9 cellular contexts compared by ENCODE assay signal in genomic region chr17:1626333-1626732, GRCh38. TPM values are rescaled to one million over a fixed set of nuclear protein-coding genes. Genes with fewer than 3 reads are reported as not detected.
DNase-seq lines count a peak whose midpoint lies in the region; ATAC-seq, FAIRE-seq and TF ChIP-seq lines count a peak whose summit lies in the region.
"Had no signal": no experiment of that assay in that cellular context is flagged by ENCODE, and none has a peak within 500 bp of the region (broad histone marks: within the 10 kb centered on the region; RNA-seq: fewer than 3 reads in every experiment).

No MANE protein-coding gene starts in this region.

- H3K9me3 Mint-ChIP-seq in HFFc6 (no peaks in the 10 kb centered on the region), memory B cell (no peaks in the 10 kb centered on the region)

- no peak for TF ChIP-seq RAD21 in GM12878 (IDR thresholded peaks at IDR 0.05; ENCODE audit: insufficient read depth, low read depth, low read length)

- no TSS peak for BruUV-seq in GM12878 (replicated peaks; lab: Mats Ljungman, UMichigan)

- TF ChIP-seq EP300 in GM12878 (IDR thresholded peaks at IDR 0.05; ENCODE audit: borderline replicate concordance in 1 of 2, control insufficient read depth in 1 of 2, low read depth in 2 of 2, low read length in 2 of 2) = no peak
- no peak for TF ChIP-seq EP300 in stomach (IDR thresholded peaks at IDR 0.05)

- SMC1A ChIA-PET in GM12878 (lab: Charles Lee; ENCODE audit: uncharacterized antibody, unreplicated experiment) = interaction anchor here (0.9 to 3.5 kb wide), 6 partner anchors 19 to 173 kb away, joined by 3 to 34 read pairs (median 8); no protein-coding TSS in a partner anchor

- H3K27ac ChIP-seq in GM12878 (ENCODE audit: control insufficient read depth, insufficient read depth) (no peak overlapping the region), stomach (peak overlapping the region in 4 of 5 donors; percentile 90 to 94 (median 92))

- H3K79me2 ChIP-seq in GM12878 (ENCODE audit: control insufficient read depth, insufficient read depth, low read length) = peaks cover 6% of the 10 kb centered on the region

- WGBS in GM12878 (ENCODE audit: insufficient coverage, insufficient replicate concordance, low lambda C conversion rate, missing lambda C conversion rate) = 88% methylated on average over 3 of the region's 3 CpGs
- WGBS in stomach, 5 donors = 47 to 60% (median 54%) methylated on average over 3 of the region's 3 CpGs

- no peaks in the 10 kb centered on the region for H4K20me1 ChIP-seq in GM12878 (ENCODE audit: control insufficient read depth, insufficient read depth)

- H3K36me3 ChIP-seq in GM12878 (ENCODE audit: control insufficient read depth in 2 of 2, insufficient read depth in 2 of 2, low read length in 1 of 2) (no peaks in the 10 kb centered on the region), stomach (peaks cover 0 to 20% (median 13%) of the 10 kb centered on the region in 4 donors)

- peak overlapping the region; percentile 18; the same call in 1 of the 2 replicates for H3K9ac ChIP-seq in GM12878 (ENCODE audit: control insufficient read depth, insufficient read depth, low read length)

- CTCF ChIA-PET in GM12878 (lab: Yijun Ruan, JAX) = interaction anchor here (0.7 to 9.9 kb wide), 9 partner anchors 10 to 419 kb away, joined by 3 to 380 read pairs (median 8); partner anchors contain the start of genes INPP5K and RILP

- H3K27ac Mint-ChIP-seq in HFFc6 (peak overlapping the region; percentile 6; the same call in 1 of the 2 replicates), memory B cell (peak overlapping the region; percentile 94)

- RAD21 ChIA-PET in GM12878 (lab: Charles Lee; ENCODE audit: unreplicated experiment) = interaction anchor here (0.7 to 10.0 kb wide), 5 partner anchors 20 to 152 kb away, joined by 3 to 317 read pairs (median 4); no protein-coding TSS in a partner anchor

- TF ChIP-seq CTCF in HFFc6 (IDR thresholded peaks at IDR 0.05) (no peak), GM12878 (IDR thresholded peaks at IDR 0.05 in 2 of 3, conservative IDR thresholded peaks at IDR 0.05 in 1 of 3; ENCODE audit: control insufficient read depth in 2 of 3, extremely low read depth in 1 of 3, insufficient read depth in 1 of 3, low read depth in 3 of 3, low read length in 3 of 3) (no peak), stomach (IDR thresholded peaks at IDR 0.05) (no peak)

- no peak overlapping the region for H3K4me3 ChIP-seq in GM12878
- peak overlapping the region in 1 of 4 donors; percentile 93 for H3K4me3 ChIP-seq in stomach

- intact Hi-C loops in GM12878 (cut with micrococcal nuclease; ENCODE audit: unreplicated experiment) (loop anchor here (2.0 to 5.0 kb wide), 2 partner anchors 20 to 34 kb away; no protein-coding TSS in a partner anchor), stomach (cut with DNase I; ENCODE audit: low total_unique reads) (no loop called here), Right ventricle myocardium inferior (cut with DNase I) (no loop called here)

- H3K27me3 Mint-ChIP-seq in HFFc6 (ENCODE audit: insufficient read depth) (peaks cover 17% of the 10 kb centered on the region), memory B cell (no peaks in the 10 kb centered on the region)

- H3K27me3 ChIP-seq in GM12878 (replicated peaks in 1 of 2; ENCODE audit: control insufficient read depth in 2 of 2, insufficient read depth in 2 of 2, low read length in 1 of 2) = no peaks in the 10 kb centered on the region
- H3K27me3 ChIP-seq in stomach = no peaks in the 10 kb centered on the region

- H3K4me1 Mint-ChIP-seq in HFFc6 (ENCODE audit: low read depth) = peaks cover 26% of the 10 kb centered on the region
- H3K4me1 Mint-ChIP-seq in memory B cell = peaks cover 33% of the 10 kb centered on the region

- FAIRE-seq in GM12878 (lab: Jason Lieb, UNC) = no peak

- H3K36me3 Mint-ChIP-seq in HFFc6 (ENCODE audit: low read depth) (no peaks in the 10 kb centered on the region), memory B cell (peaks cover 7% of the 10 kb centered on the region)

- H2AFZ ChIP-seq in GM12878 (ENCODE audit: control insufficient read depth, low read depth, low read length) = no peak overlapping the region; the same call in 1 of the 2 replicates

- DNase-seq in HFFc6 = no peak
- no peak for DNase-seq in GM12878 (ENCODE audit: low read depth, low spot score)
- DNase-seq in memory B cell (ENCODE audit: low spot score in 2 of 2) = no peak
- DNase-seq in stomach = no peak
- DNase-seq in Right ventricle myocardium inferior (ENCODE audit: missing footprints) = no peak
- DNase-seq in NCI-H2107 (lab: John Stamatoyannopoulos, UW) = no peak
- no peak for DNase-seq in SIG-M5 (lab: John Stamatoyannopoulos, UW)
- DNase-seq in NCI-H526 treated with DMSO at 0.1 percent for 48 hours (lab: John Stamatoyannopoulos, UW) = no peak
- DNase-seq: activated naive CD4-positive, alpha-beta T cell treated with Interleukin-2 at 50 U/mL for 16 hours had no signal

- ATAC-seq in GM12878 (no peak), memory B cell (ENCODE audit: low read depth) (no peak), Right ventricle myocardium inferior (no peak)

- no peaks in the 10 kb centered on the region for H3K9me3 ChIP-seq in GM12878 (replicated peaks; ENCODE audit: control insufficient read depth, insufficient read depth, low read length)
- H3K9me3 ChIP-seq in stomach = no peaks in the 10 kb centered on the region

- H3K4me1 ChIP-seq in GM12878 (ENCODE audit: control insufficient read depth, insufficient read depth, low read length) (peaks cover 36% of the 10 kb centered on the region), stomach (peaks cover 31 to 57% (median 50%) of the 10 kb centered on the region in 4 donors)

- peak overlapping the region; percentile 100; the same call in 1 of the 2 replicates for H3K4me2 ChIP-seq in GM12878 (ENCODE audit: control insufficient read depth, insufficient read depth)

- no peak overlapping the region for H3K4me3 Mint-ChIP-seq in HFFc6
- peak overlapping the region; percentile 94 for H3K4me3 Mint-ChIP-seq in memory B cell

- in situ Hi-C loops in GM12878 (cut with MboI) = loop anchor here (10.0 kb wide), 1 partner anchor 52 kb away; no protein-coding TSS in a partner anchor

- POLR2A ChIA-PET in GM12878 (lab: Charles Lee) = interaction anchor here (0.6 to 6.0 kb wide), 11 partner anchors 10 to 110 kb away, joined by 3 to 56 read pairs (median 5); partner anchors contain the start of genes INPP5K and RILP

- TF ChIP-seq POLR2A in GM12878 (IDR thresholded peaks at IDR 0.05; ENCODE audit: low read depth, low read length) (no peak), stomach (IDR thresholded peaks at IDR 0.05) (no peak)

RNA-seq across cellular contexts. Expression of gene SLC43A2, which starts 2.3 kb away (rescaled TPM):
- 10 to 100 TPM in 1 of 6 experiments, 1 to 10 TPM in 5; 6.4 to 11.2 (median 6.9) TPM for total RNA-seq in HFFc6 (2021; fragmentation: NEBNext Ultra II Directional; extraction: Animal tissue kit (Norgen Biotek cat#: 25700))
- 26.0 and 27.2 TPM in 2 replicates for total RNA-seq in GM12878 (2013; cell fraction: nucleolus; rRNA removed)
- 9.4 and 11.6 TPM in 2 replicates for total RNA-seq in GM12878 (2014; rRNA removed)
- total RNA-seq in GM12878 (2014; rRNA removed; fragmentation: Illumina TruSeq; extraction: Trizol) = 3.5 and 4.7 TPM in 2 replicates
- 14.0 and 14.1 TPM in 2 replicates for total RNA-seq in GM12878 (2021)
- 1.0 TPM for polyA plus RNA-seq in GM12878 (2011; ENCODE audit: low read depth)
- polyA plus RNA-seq in GM12878 (2011; rRNA removed) = 1.7 and 2.9 TPM in 2 replicates
- 4.9 and 6.0 TPM in 2 replicates for polyA plus RNA-seq in GM12878 (2011; cell fraction: cytosol; rRNA removed)
- 4.3 and 4.8 TPM in 2 replicates for polyA plus RNA-seq in GM12878 (2011; cell fraction: nucleus; rRNA removed)
- 3.8 and 3.9 TPM in 2 replicates for polyA plus RNA-seq in GM12878 (2012)
- 1.6 and 3.9 TPM in 2 replicates for polyA plus RNA-seq in GM12878 (2014; fragmentation: Illumina TruSeq; extraction: Trizol)
- under 1 TPM; 0.03 to 0.13 TPM for polyA plus RNA-seq in GM12878 (2014; fragmentation: Nextera tagmentation; extraction: Ambion mirVana)
- 12.3 and 12.6 TPM in 2 replicates for polyA plus RNA-seq in GM12878 (2014; rRNA removed)
- 1 to 10 TPM; 6.7 to 7.4 TPM for polyA plus RNA-seq in GM12878 (2016; fragmentation: Nextera tagmentation; extraction: Ambion mirVana)
- 4.2 and 8.9 TPM in 2 replicates for polyA minus RNA-seq in GM12878 (2011; rRNA and poly(A)+ RNA removed)
- 2.5 and 6.4 TPM in 2 replicates for polyA minus RNA-seq in GM12878 (2011; cell fraction: cytosol; rRNA and poly(A)+ RNA removed)
- 3.9 and 6.9 TPM in 2 replicates for polyA minus RNA-seq in GM12878 (2011; cell fraction: nucleus; rRNA and poly(A)+ RNA removed)
- 10 to 100 TPM in 2 of 5 donors, 1 to 10 TPM in 2, under 1 TPM in 1; 0.29 to 15.8 (median 6.5) TPM for total RNA-seq in stomach
- 1 to 10 TPM; 1.8 to 5.9 (median 4.6) TPM for polyA plus RNA-seq in stomach
- total RNA-seq in Right ventricle myocardium inferior = 5.5 TPM

RNA-seq across cellular contexts. Expression of gene SCARF1, which starts 19.2 kb away (rescaled TPM):
- under 1 TPM; 0.09 to 0.38 (median 0.21) TPM for total RNA-seq in HFFc6 (2021; fragmentation: NEBNext Ultra II Directional; extraction: Animal tissue kit (Norgen Biotek cat#: 25700))
- 3.1 and 5.3 TPM in 2 replicates for total RNA-seq in GM12878 (2013; cell fraction: nucleolus; rRNA removed)
- total RNA-seq in GM12878 (2014; rRNA removed) (0.73 and 1.1 TPM in 2 replicates), GM12878 (2014; rRNA removed; fragmentation: Illumina TruSeq; extraction: Trizol) (0.40 and 0.51 TPM in 2 replicates), GM12878 (2021) (1.4 and 1.7 TPM in 2 replicates), stomach (100 to 1,000 TPM in 1 of 5 donors, 10 to 100 TPM in 2, 1 to 10 TPM in 2; 4.1 to 119 (median 53.1) TPM), Right ventricle myocardium inferior (12.4 TPM)
- polyA plus RNA-seq in GM12878 (2011; ENCODE audit: low read depth) = 0.16 TPM
- polyA plus RNA-seq in GM12878 (2011; rRNA removed) (0.27 and 0.45 TPM in 2 replicates), GM12878 (2014; fragmentation: Illumina TruSeq; extraction: Trizol) (0.26 TPM in 1 of 2 replicates, not detected in the other), GM12878 (2014; fragmentation: Nextera tagmentation; extraction: Ambion mirVana) (under 1 TPM; 0.10 to 0.15 TPM), GM12878 (2014; rRNA removed) (1.0 and 1.9 TPM in 2 replicates), GM12878 (2016; fragmentation: Nextera tagmentation; extraction: Ambion mirVana) (under 1 TPM; 0.33 to 0.54 TPM), stomach (1 to 10 TPM; 1.4 to 2.7 (median 2.0) TPM)
- 0.67 and 0.87 TPM in 2 replicates for polyA plus RNA-seq in GM12878 (2011; cell fraction: cytosol; rRNA removed)
- 2.6 and 3.5 TPM in 2 replicates for polyA plus RNA-seq in GM12878 (2011; cell fraction: nucleus; rRNA removed)
- polyA plus RNA-seq in GM12878 (2012) = 0.84 TPM in 2 replicates
- polyA minus RNA-seq in GM12878 (2011; rRNA and poly(A)+ RNA removed) = 0.15 and 0.52 TPM in 2 replicates
- polyA minus RNA-seq in GM12878 (2011; cell fraction: cytosol; rRNA and poly(A)+ RNA removed) = 0.31 and 0.53 TPM in 2 replicates
- polyA minus RNA-seq in GM12878 (2011; cell fraction: nucleus; rRNA and poly(A)+ RNA removed) = 0.77 and 0.85 TPM in 2 replicates

RNA-seq across cellular contexts. Expression of gene RILP, which starts 23.3 kb away (rescaled TPM):
- 1 to 10 TPM; 4.6 to 6.5 (median 5.0) TPM for total RNA-seq in HFFc6 (2021; fragmentation: NEBNext Ultra II Directional; extraction: Animal tissue kit (Norgen Biotek cat#: 25700))
- 2.9 and 5.4 TPM in 2 replicates for total RNA-seq in GM12878 (2013; cell fraction: nucleolus; rRNA removed)
- total RNA-seq in GM12878 (2014; rRNA removed) = 5.3 and 6.0 TPM in 2 replicates
- total RNA-seq in GM12878 (2014; rRNA removed; fragmentation: Illumina TruSeq; extraction: Trizol) = 2.4 and 3.3 TPM in 2 replicates
- total RNA-seq in GM12878 (2021) = 3.5 and 4.2 TPM in 2 replicates
- 0.72 TPM for polyA plus RNA-seq in GM12878 (2011; ENCODE audit: low read depth)
- 1.2 and 2.0 TPM in 2 replicates for polyA plus RNA-seq in GM12878 (2011; rRNA removed)
- polyA plus RNA-seq in GM12878 (2011; cell fraction: cytosol; rRNA removed) = 2.3 and 2.8 TPM in 2 replicates
- 5.5 and 7.1 TPM in 2 replicates for polyA plus RNA-seq in GM12878 (2011; cell fraction: nucleus; rRNA removed)
- polyA plus RNA-seq in GM12878 (2012) = 2.0 and 2.2 TPM in 2 replicates
- 0.79 and 2.6 TPM in 2 replicates for polyA plus RNA-seq in GM12878 (2014; fragmentation: Illumina TruSeq; extraction: Trizol)
- under 1 TPM in 1 of 2 experiments, not detected in 1; 0.60 TPM for polyA plus RNA-seq in GM12878 (2014; fragmentation: Nextera tagmentation; extraction: Ambion mirVana)
- polyA plus RNA-seq in GM12878 (2014; rRNA removed) = 6.1 and 8.1 TPM in 2 replicates
- 1 to 10 TPM; 2.2 to 3.5 TPM for polyA plus RNA-seq in GM12878 (2016; fragmentation: Nextera tagmentation; extraction: Ambion mirVana)
- 0.80 and 0.88 TPM in 2 replicates for polyA minus RNA-seq in GM12878 (2011; rRNA and poly(A)+ RNA removed)
- 1.4 and 2.0 TPM in 2 replicates for polyA minus RNA-seq in GM12878 (2011; cell fraction: cytosol; rRNA and poly(A)+ RNA removed)
- polyA minus RNA-seq in GM12878 (2011; cell fraction: nucleus; rRNA and poly(A)+ RNA removed) = 1.5 and 3.4 TPM in 2 replicates
- 100 to 1,000 TPM in 1 of 5 donors, 10 to 100 TPM in 3, 1 to 10 TPM in 1; 8.6 to 284 (median 39.1) TPM for total RNA-seq in stomach
- 10 to 100 TPM; 15.6 to 32.4 (median 19.2) TPM for polyA plus RNA-seq in stomach
- total RNA-seq in Right ventricle myocardium inferior = 73.0 TPM

RNA-seq across cellular contexts. Expression of gene PRPF8, which starts 58.3 kb away (rescaled TPM):
- total RNA-seq in HFFc6 (2021; fragmentation: NEBNext Ultra II Directional; extraction: Animal tissue kit (Norgen Biotek cat#: 25700)) = 100 to 1,000 TPM; 224 to 285 (median 248) TPM
- 308 and 355 TPM in 2 replicates for total RNA-seq in GM12878 (2013; cell fraction: nucleolus; rRNA removed)
- total RNA-seq in GM12878 (2014; rRNA removed) = 119 and 157 TPM in 2 replicates
- total RNA-seq in GM12878 (2014; rRNA removed; fragmentation: Illumina TruSeq; extraction: Trizol) = 75.0 and 77.2 TPM in 2 replicates
- 313 and 337 TPM in 2 replicates for total RNA-seq in GM12878 (2021)
- 951 TPM for polyA plus RNA-seq in GM12878 (2011; ENCODE audit: low read depth)
- polyA plus RNA-seq in GM12878 (2011; rRNA removed) = 45.4 and 156 TPM in 2 replicates
- polyA plus RNA-seq in GM12878 (2011; cell fraction: cytosol; rRNA removed) = 122 and 145 TPM in 2 replicates
- polyA plus RNA-seq in GM12878 (2011; cell fraction: nucleus; rRNA removed) = 325 and 335 TPM in 2 replicates
- polyA plus RNA-seq in GM12878 (2012) = 137 and 153 TPM in 2 replicates
- 193 and 227 TPM in 2 replicates for polyA plus RNA-seq in GM12878 (2014; fragmentation: Illumina TruSeq; extraction: Trizol)
- polyA plus RNA-seq in GM12878 (2014; fragmentation: Nextera tagmentation; extraction: Ambion mirVana) = 100 to 1,000 TPM; 133 to 167 TPM
- polyA plus RNA-seq in GM12878 (2014; rRNA removed) = 123 and 163 TPM in 2 replicates
- 100 to 1,000 TPM; 224 to 238 TPM for polyA plus RNA-seq in GM12878 (2016; fragmentation: Nextera tagmentation; extraction: Ambion mirVana)
- polyA minus RNA-seq in GM12878 (2011; rRNA and poly(A)+ RNA removed) = 229 and 378 TPM in 2 replicates
- 198 and 260 TPM in 2 replicates for polyA minus RNA-seq in GM12878 (2011; cell fraction: cytosol; rRNA and poly(A)+ RNA removed)
- 124 and 187 TPM in 2 replicates for polyA minus RNA-seq in GM12878 (2011; cell fraction: nucleus; rRNA and poly(A)+ RNA removed)
- total RNA-seq in stomach = 100 to 1,000 TPM; 126 to 252 (median 201) TPM
- 10 to 100 TPM; 33.6 to 83.4 (median 38.4) TPM for polyA plus RNA-seq in stomach
- 120 TPM for total RNA-seq in Right ventricle myocardium inferior
